29 cellular contexts compared by ENCODE assay signal in genomic region chr19:28585796-28586195, GRCh38.
"Had no signal": no experiment of that assay in that cellular context is flagged by ENCODE, and none has a peak within 500 bp of the region (broad histone marks: within the 10 kb centered on the region; RNA-seq: fewer than 3 reads in every experiment).

No MANE protein-coding gene starts in this region.

- ATAC-seq: left colon; left lung; lower lobe of right lung; naive thymus-derived CD8-positive, alpha-beta T cell; right lobe of liver; stimulated activated memory B cell treated with anti-CD40 and anti-IgM and Interleukin-4, amounts not matched to agents 10 μg/mL and 1 μg/mL and 100 μg/mL, for 72 hours; stimulated activated naive CD8-positive, alpha-beta T cell treated with anti-CD3 and anti-CD28 coated beads, Interleukin-15, amount 100 ng/mL, for 72 hours had no signal

- H3K4me1 ChIP-seq: left lung, lower lobe of right lung, parathyroid adenoma, right atrium auricular region, right lobe of liver, tibial nerve, upper lobe of left lung had no signal

- H3K9me3 Mint-ChIP-seq: immature natural killer cell; naive thymus-derived CD8-positive, alpha-beta T cell; nephron; neural crest cell; stimulated activated naive CD8-positive, alpha-beta T cell treated with anti-CD3 and anti-CD28 coated beads, Interleukin-15, amount 100 ng/mL, for 72 hours had no signal

- H3K27ac Mint-ChIP-seq: naive thymus-derived CD8-positive, alpha-beta T cell; nephron; progenitor cell of endocrine pancreas; stimulated activated memory B cell treated with anti-CD40 and anti-IgM and Interleukin-4, amounts not matched to agents 10 μg/mL and 1 μg/mL and 100 μg/mL, for 72 hours had no signal

- DNase-seq: hippocampal formation; immature natural killer cell; kidney; left colon; left lung; lower lobe of right lung; mammary epithelial cell; mesenchymal stem cell; naive thymus-derived CD8-positive, alpha-beta T cell; occipital lobe; right lobe of liver; stimulated activated CD4-positive, alpha-beta T cell treated with anti-CD3 and anti-CD28 coated beads, Interleukin-1b, Interleukin-23, amount 100 ng/mL, for 48 hours; stimulated activated CD4-positive, alpha-beta T cell treated with anti-CD3 and anti-CD28 coated beads, Interleukin-2, amount 100 ng/mL, for 48 hours; stimulated activated CD4-positive, alpha-beta T cell treated with anti-CD3 and anti-CD28 coated beads, Interleukin-4, amount 100 ng/mL, for 4 hours; stimulated activated CD8-positive, alpha-beta memory T cell treated with anti-CD3 and anti-CD28 coated beads, Interleukin-4, amount 100 ng/mL, for 48 hours; stimulated activated naive CD4-positive, alpha-beta T cell treated with Interleukin-2 at 50 U/mL for 16 hours; stimulated activated naive CD8-positive, alpha-beta T cell treated with anti-CD3 and anti-CD28 coated beads, Interleukin-15, amount 100 ng/mL, for 72 hours; substantia nigra; upper lobe of left lung had no signal

- H3K4me3 ChIP-seq: left lung, lower lobe of right lung, right atrium auricular region, right lobe of liver, smooth muscle cell, tibial nerve, upper lobe of left lung had no signal

- FAIRE-seq: islet of Langerhans, kidney had no signal

- H3K36me3 ChIP-seq: left lung, lower lobe of right lung, neutrophil, right atrium auricular region, right lobe of liver, tibial nerve, upper lobe of left lung had no signal

- H3K79me2 ChIP-seq: parathyroid adenoma had no signal

- H3K4me3 Mint-ChIP-seq: naive thymus-derived CD8-positive, alpha-beta T cell; nephron; neural crest cell; stimulated activated memory B cell treated with anti-CD40 and anti-IgM and Interleukin-4, amounts not matched to agents 10 μg/mL and 1 μg/mL and 100 μg/mL, for 72 hours; stimulated activated naive CD8-positive, alpha-beta T cell treated with anti-CD3 and anti-CD28 coated beads, Interleukin-15, amount 100 ng/mL, for 72 hours had no signal

- H3K9ac ChIP-seq: parathyroid adenoma had no signal

- H3K9me3 ChIP-seq: left lung, lower lobe of right lung, neutrophil, right atrium auricular region, right lobe of liver, tibial nerve, upper lobe of left lung had no signal

- H3K4me1 Mint-ChIP-seq: stimulated activated memory B cell treated with anti-CD40 and anti-IgM and Interleukin-4, amounts not matched to agents 10 μg/mL and 1 μg/mL and 100 μg/mL, for 72 hours had no signal

- H3K27ac ChIP-seq: left lung, lower lobe of right lung, neutrophil, parathyroid adenoma, right atrium auricular region, right lobe of liver, tibial nerve, upper lobe of left lung had no signal

- H3K27me3 Mint-ChIP-seq: stimulated activated memory B cell treated with anti-CD40 and anti-IgM and Interleukin-4, amounts not matched to agents 10 μg/mL and 1 μg/mL and 100 μg/mL, for 72 hours; stimulated activated naive CD8-positive, alpha-beta T cell treated with anti-CD3 and anti-CD28 coated beads, Interleukin-15, amount 100 ng/mL, for 72 hours had no signal

- H3K27me3 ChIP-seq: left lung, neutrophil, right atrium auricular region, right lobe of liver, tibial nerve, upper lobe of left lung had no signal

- H2AFZ ChIP-seq: parathyroid adenoma had no signal

- H3K4me2 ChIP-seq: smooth muscle cell had no signal

- H3K36me3 Mint-ChIP-seq: immature natural killer cell; naive thymus-derived CD8-positive, alpha-beta T cell; stimulated activated memory B cell treated with anti-CD40 and anti-IgM and Interleukin-4, amounts not matched to agents 10 μg/mL and 1 μg/mL and 100 μg/mL, for 72 hours had no signal
